In the genomic region with DNA sequence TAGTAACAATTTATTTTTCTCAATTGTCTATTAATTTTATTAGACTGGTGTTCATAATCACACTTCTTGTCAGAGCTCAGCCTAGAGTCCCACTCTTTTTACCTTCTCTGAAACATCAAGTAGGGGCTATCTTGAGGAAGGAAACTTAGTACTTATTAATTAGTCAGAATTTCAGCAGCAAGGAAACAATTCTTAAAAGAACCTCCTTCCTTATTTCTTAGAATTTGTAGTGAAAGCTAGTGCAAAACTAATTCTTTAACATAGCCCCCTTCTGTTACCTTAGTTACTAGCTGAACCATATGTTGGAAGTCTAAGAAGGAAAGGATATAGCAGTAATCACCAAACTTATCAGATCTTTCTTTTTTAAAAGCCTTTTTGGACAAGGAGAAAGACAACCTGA, we compare ENCODE assay signal across 24 cellular contexts. TPM values are rescaled to one million over a fixed set of nuclear protein-coding genes. Genes with fewer than 3 reads are reported as not detected.
DNase-seq lines count a peak whose midpoint lies in the region; ATAC-seq and TF ChIP-seq lines count a peak whose summit lies in the region.
"Had no signal": no experiment of that assay in that cellular context is flagged by ENCODE, and none has a peak within 500 bp of the region (broad histone marks: within the 10 kb centered on the region; RNA-seq: fewer than 3 reads in every experiment).

No MANE protein-coding gene starts in this region.

- H3K79me1 ChIP-seq in H9 (ENCODE audit: insufficient read depth, low read depth, low read length, poor library complexity, severe bottlenecking) = no peaks in the 10 kb centered on the region

- POLR2A ChIA-PET in activated CD8-positive, alpha-beta T cell treated with anti-CD3 and anti-CD28 coated beads, Interleukin-2, amount 10 ng/mL, durations not matched to agents 7 days and 5 days (lab: Charles Lee) = interaction anchor here (1.1 to 1.6 kb wide), 2 partner anchors 35 to 58 kb away, joined by 3 to 11 read pairs; a partner anchor contains a TSS
- POLR2A ChIA-PET in naive thymus-derived CD4-positive, alpha-beta T cell (lab: Charles Lee) = interaction anchor here (1.0 kb wide), 2 partner anchors 10 to 35 kb away, joined by 3 to 4 read pairs; a partner anchor contains a TSS

- H2BK120ac ChIP-seq in H9 (ENCODE audit: low read depth, low read length, poor library complexity, severe bottlenecking) = no peak overlapping the region

- no peak overlapping the region for H2AK5ac ChIP-seq in H9 (ENCODE audit: insufficient read length, low read length)

- H3K14ac ChIP-seq in H9 (ENCODE audit: insufficient read depth, low read length) = no peak overlapping the region

- DNase-seq in T-helper 2 cell treated with Interferon-gamma antibody and Interleukin-4, amounts not matched to agents 5 μg/mL and 100 μg/mL, for 36 hours (ENCODE audit: low spot score) = no peak
- DNase-seq in T-helper 2 cell (no peak), H9 (no peak), GM10266 (ENCODE audit: extremely low spot score) (no peak)
- no peak for DNase-seq in activated CD8-positive, alpha-beta T cell treated with anti-CD3 and anti-CD28 coated beads, Interleukin-2, amount 10 ng/mL, durations not matched to agents 7 days and 5 days
- no peak for DNase-seq in naive thymus-derived CD4-positive, alpha-beta T cell
- DNase-seq: activated CD4-positive, CD25-positive, alpha-beta regulatory T cell treated with anti-CD3 and anti-CD28 coated beads, Interleukin-2, amount 50 U/mL, for 72 hours; activated effector memory CD4-positive, alpha-beta T cell treated with anti-CD3 and anti-CD28 coated beads, Interleukin-2, amount 50 U/mL, for 16 hours; CD8-positive, alpha-beta memory T cell; DMS79; effector CD4-positive, alpha-beta T cell; erythroblast; H7; head of caudate nucleus; left cardiac atrium; NCI-H1092 treated with DMSO at 0.1 percent for 48 hours; NCI-H187 treated with DMSO at 0.1 percent for 48 hours; NCI-H69; occipital lobe; T-helper 9 cell had no signal

- CTCF ChIA-PET in activated CD8-positive, alpha-beta T cell treated with anti-CD3 and anti-CD28 coated beads, Interleukin-2, amount 10 ng/mL, durations not matched to agents 7 days and 5 days (lab: Charles Lee) = interaction anchor here (1.1 to 1.8 kb wide), 2 partner anchors 9 to 18 kb away, joined by 3 to 7 read pairs; no protein-coding TSS in a partner anchor
- CTCF ChIA-PET in naive thymus-derived CD4-positive, alpha-beta T cell (lab: Charles Lee) = no interaction called here

- no peak overlapping the region for H2BK15ac ChIP-seq in H9 (ENCODE audit: low read depth, low read length)

- no peak overlapping the region for H4K5ac ChIP-seq in H9 (ENCODE audit: insufficient read length, low read depth, low read length)

- no peak overlapping the region for H3K18ac ChIP-seq in H9 (ENCODE audit: insufficient read length, low read depth, low read length)

- H3K4me1 ChIP-seq in H9 (ENCODE audit: insufficient read depth, low read length) = peaks cover 2% of the 10 kb centered on the region; the same call in 1 of the 2 replicates
- H3K4me1 ChIP-seq in naive thymus-derived CD4-positive, alpha-beta T cell (ENCODE audit: control insufficient read depth in 2 of 2, insufficient read depth in 2 of 2, low read length in 2 of 2) = peaks cover 0 to 7% of the 10 kb centered on the region in 2 donors
- H3K4me1 ChIP-seq: breast epithelium had no signal

- H3K56ac ChIP-seq in H9 (ENCODE audit: insufficient read length, low read depth, low read length) = no peak overlapping the region

- no peak overlapping the region for H4K91ac ChIP-seq in H9 (ENCODE audit: insufficient read length, low read depth, low read length)

- peak overlapping the region; percentile 39 for H3K27ac Mint-ChIP-seq in T-helper 2 cell treated with Interferon-gamma antibody and Interleukin-4, amounts not matched to agents 5 μg/mL and 100 μg/mL, for 36 hours
- peak overlapping the region; percentile 18 to 74 (median 38); a peak in 4 of 7 replicates for H3K27ac Mint-ChIP-seq in H9
- peak overlapping the region; percentile 87 for H3K27ac Mint-ChIP-seq in activated CD8-positive, alpha-beta T cell treated with anti-CD3 and anti-CD28 coated beads, Interleukin-2, amount 10 ng/mL, durations not matched to agents 7 days and 5 days
- peak overlapping the region in 6 of 9 donors; percentile 3 to 78 (median 41) for H3K27ac Mint-ChIP-seq in naive thymus-derived CD4-positive, alpha-beta T cell

- no peaks in the 10 kb centered on the region for H3K27me3 Mint-ChIP-seq in T-helper 2 cell treated with Interferon-gamma antibody and Interleukin-4, amounts not matched to agents 5 μg/mL and 100 μg/mL, for 36 hours (ENCODE audit: low read depth)
- no peaks in the 10 kb centered on the region for H3K27me3 Mint-ChIP-seq in H9 (ENCODE audit: low read depth)
- H3K27me3 Mint-ChIP-seq in activated CD8-positive, alpha-beta T cell treated with anti-CD3 and anti-CD28 coated beads, Interleukin-2, amount 10 ng/mL, durations not matched to agents 7 days and 5 days (ENCODE audit: low read depth) = no peaks in the 10 kb centered on the region
- no peaks in the 10 kb centered on the region for H3K27me3 Mint-ChIP-seq in naive thymus-derived CD4-positive, alpha-beta T cell
- H3K27me3 Mint-ChIP-seq: CD8-positive, alpha-beta memory T cell had no signal

- H3K23ac ChIP-seq in H9 (ENCODE audit: insufficient read length, low read depth, low read length) = no peak overlapping the region

- intact Hi-C loops in naive thymus-derived CD4-positive, alpha-beta T cell (cut with micrococcal nuclease) = loop anchor here in 1 of 2 donors (2.0 kb wide), 1 partner anchor 35 kb away; a partner anchor contains a TSS

- H2BK20ac ChIP-seq in H9 (ENCODE audit: low read depth, low read length, poor library complexity, severe bottlenecking) = no peak overlapping the region

- H3K4ac ChIP-seq in H9 (ENCODE audit: low read depth, low read length) = no peak overlapping the region

- H3K9me3 ChIP-seq in H9 (ENCODE audit: control insufficient read depth, low read depth, low read length) = no peaks in the 10 kb centered on the region
- H3K9me3 ChIP-seq in naive thymus-derived CD4-positive, alpha-beta T cell (ENCODE audit: control insufficient read depth in 2 of 3, low read length in 3 of 3) = no peaks in the 10 kb centered on the region
- H3K9me3 ChIP-seq: breast epithelium had no signal

- H2AFZ ChIP-seq in H9 (ENCODE audit: low read length) = no peak overlapping the region

- H3K27me3 ChIP-seq in H9 (ENCODE audit: insufficient read depth, low read length) = no peaks in the 10 kb centered on the region
- no peaks in the 10 kb centered on the region for H3K27me3 ChIP-seq in naive thymus-derived CD4-positive, alpha-beta T cell (ENCODE audit: control insufficient read depth in 2 of 2, insufficient read depth in 2 of 2, low read length in 2 of 2)
- H3K27me3 ChIP-seq: breast epithelium had no signal

- H3K4me2 ChIP-seq in H9 (ENCODE audit: insufficient read depth, insufficient read length, low read length) = no peak overlapping the region

- peaks cover 0 to 3% (median 0%) of the 10 kb centered on the region in 3 experiments for H3K36me3 ChIP-seq in naive thymus-derived CD4-positive, alpha-beta T cell (ENCODE audit: control insufficient read depth in 2 of 3, insufficient read depth in 3 of 3, low read length in 3 of 3)
- H3K36me3 ChIP-seq: breast epithelium had no signal

- ATAC-seq in activated CD8-positive, alpha-beta T cell treated with anti-CD3 and anti-CD28 coated beads, Interleukin-2, amount 10 ng/mL, durations not matched to agents 7 days and 5 days = peak; percentile 56
- ATAC-seq in naive thymus-derived CD4-positive, alpha-beta T cell = no peak
- no peak for ATAC-seq in HG03521 (IDR thresholded peaks at IDR 0.05; ENCODE audit: unreplicated experiment)
- no peak for ATAC-seq in GM21423 (IDR thresholded peaks at IDR 0.05; ENCODE audit: unreplicated experiment)
- ATAC-seq: HepG2, left cardiac atrium had no signal

- H3K23me2 ChIP-seq in H9 (ENCODE audit: insufficient read length, low read depth, low read length, poor library complexity, severe bottlenecking) = no peaks in the 10 kb centered on the region

- H3K36me3 Mint-ChIP-seq in T-helper 2 cell treated with Interferon-gamma antibody and Interleukin-4, amounts not matched to agents 5 μg/mL and 100 μg/mL, for 36 hours (ENCODE audit: low read depth) = peaks cover 18% of the 10 kb centered on the region
- peaks cover 0 to 2% (median 0%) of the 10 kb centered on the region in 3 experiments; a peak in 1 of 7 replicates for H3K36me3 Mint-ChIP-seq in H9 (ENCODE audit: insufficient read depth in 1 of 3, low read depth in 3 of 3)
- peaks cover 33% of the 10 kb centered on the region for H3K36me3 Mint-ChIP-seq in activated CD8-positive, alpha-beta T cell treated with anti-CD3 and anti-CD28 coated beads, Interleukin-2, amount 10 ng/mL, durations not matched to agents 7 days and 5 days (ENCODE audit: low read depth)
- H3K36me3 Mint-ChIP-seq in naive thymus-derived CD4-positive, alpha-beta T cell = peaks cover 4 to 32% (median 18%) of the 10 kb centered on the region in 5 donors

- no peak for TF ChIP-seq CTCF in H9 (conservative IDR thresholded peaks at IDR 0.05)
- TF ChIP-seq CTCF in GM10266 (IDR thresholded peaks at IDR 0.05; ENCODE audit: control insufficient read depth, insufficient read depth, low read depth, missing control alignments) = no peak

- no peak overlapping the region for H3K9ac ChIP-seq in H9 (ENCODE audit: extremely low read depth, insufficient read length, low read length)

- H3K27ac ChIP-seq in H9 (ENCODE audit: insufficient read length, low read depth, low read length) = no peak overlapping the region
- no peak overlapping the region for H3K27ac ChIP-seq in naive thymus-derived CD4-positive, alpha-beta T cell (ENCODE audit: low read depth, low read length)
- H3K27ac ChIP-seq: breast epithelium had no signal

- H3T11ph ChIP-seq in H9 (ENCODE audit: low read length) = no peak overlapping the region

- H3K4me3 ChIP-seq in naive thymus-derived CD4-positive, alpha-beta T cell (ENCODE audit: low read length) = no peak overlapping the region
- H3K4me3 ChIP-seq: breast epithelium had no signal

- peak overlapping the region; percentile 66 for H3K4me3 Mint-ChIP-seq in T-helper 2 cell treated with Interferon-gamma antibody and Interleukin-4, amounts not matched to agents 5 μg/mL and 100 μg/mL, for 36 hours
- H3K4me3 Mint-ChIP-seq in H9 = no peak overlapping the region; a peak in 1 of 5 replicates
- H3K4me3 Mint-ChIP-seq in activated CD8-positive, alpha-beta T cell treated with anti-CD3 and anti-CD28 coated beads, Interleukin-2, amount 10 ng/mL, durations not matched to agents 7 days and 5 days = peak overlapping the region; percentile 67
- H3K4me3 Mint-ChIP-seq in naive thymus-derived CD4-positive, alpha-beta T cell = peak overlapping the region in 1 of 10 donors; percentile 49

- no peak overlapping the region for H2BK5ac ChIP-seq in H9 (ENCODE audit: insufficient read length, low read length)

- H2BK12ac ChIP-seq in H9 (ENCODE audit: insufficient read length, low read depth, low read length) = no peak overlapping the region

- H4K20me1 ChIP-seq in H9 (ENCODE audit: control insufficient read depth, insufficient read depth, insufficient read length) = no peaks in the 10 kb centered on the region

- no peaks in the 10 kb centered on the region for H3K9me3 Mint-ChIP-seq in T-helper 2 cell treated with Interferon-gamma antibody and Interleukin-4, amounts not matched to agents 5 μg/mL and 100 μg/mL, for 36 hours
- H3K9me3 Mint-ChIP-seq in H9 = no peaks in the 10 kb centered on the region
- no peaks in the 10 kb centered on the region for H3K9me3 Mint-ChIP-seq in activated CD8-positive, alpha-beta T cell treated with anti-CD3 and anti-CD28 coated beads, Interleukin-2, amount 10 ng/mL, durations not matched to agents 7 days and 5 days (ENCODE audit: insufficient read depth)
- H3K9me3 Mint-ChIP-seq in naive thymus-derived CD4-positive, alpha-beta T cell = peaks cover 0 to 1% (median 0%) of the 10 kb centered on the region in 11 donors
- H3K9me3 Mint-ChIP-seq: CD8-positive, alpha-beta memory T cell had no signal

- H3K79me2 ChIP-seq in H9 (ENCODE audit: insufficient read depth, low read length) = peaks cover 4% of the 10 kb centered on the region; the same call in 1 of the 2 replicates

- no peak overlapping the region for H4K8ac ChIP-seq in H9 (replicated peaks; ENCODE audit: insufficient read length, low read depth, low read length)

- peaks cover 35% of the 10 kb centered on the region for H3K4me1 Mint-ChIP-seq in T-helper 2 cell treated with Interferon-gamma antibody and Interleukin-4, amounts not matched to agents 5 μg/mL and 100 μg/mL, for 36 hours (ENCODE audit: low read depth)
- peaks cover 50 to 56% of the 10 kb centered on the region in 2 experiments for H3K4me1 Mint-ChIP-seq in H9
- H3K4me1 Mint-ChIP-seq in activated CD8-positive, alpha-beta T cell treated with anti-CD3 and anti-CD28 coated beads, Interleukin-2, amount 10 ng/mL, durations not matched to agents 7 days and 5 days (ENCODE audit: low read depth) = peaks cover 71% of the 10 kb centered on the region
- H3K4me1 Mint-ChIP-seq in naive thymus-derived CD4-positive, alpha-beta T cell = peaks cover 38 to 85% (median 69%) of the 10 kb centered on the region in 7 donors

RNA-seq across cellular contexts. Expression of a gene that starts 35.2 kb away (rescaled TPM):
- total RNA-seq in H9 (2021) = 46.1 and 47.5 TPM in 2 replicates
- 10 to 100 TPM; 43.2 to 45.3 TPM for total RNA-seq in activated CD8-positive, alpha-beta T cell treated with anti-CD3 and anti-CD28 coated beads, Interleukin-2, amount 10 ng/mL, durations not matched to agents 7 days and 5 days
- 10 to 100 TPM; 26.3 to 45.1 (median 33.9) TPM for total RNA-seq in naive thymus-derived CD4-positive, alpha-beta T cell
- 10 to 100 TPM; 21.8 to 22.3 TPM for polyA plus RNA-seq in naive thymus-derived CD4-positive, alpha-beta T cell

RNA-seq across cellular contexts. Expression of a gene that starts 58.6 kb away (rescaled TPM):
- total RNA-seq in H9 (2021) = 6.8 and 7.0 TPM in 2 replicates
- total RNA-seq in activated CD8-positive, alpha-beta T cell treated with anti-CD3 and anti-CD28 coated beads, Interleukin-2, amount 10 ng/mL, durations not matched to agents 7 days and 5 days = 10 to 100 TPM; 11.7 to 13.7 TPM
- total RNA-seq in naive thymus-derived CD4-positive, alpha-beta T cell = 10 to 100 TPM; 10.4 to 13.9 (median 11.3) TPM
- 10 to 100 TPM in 1 of 2 donors, 1 to 10 TPM in 1; 7.3 to 15.3 TPM for polyA plus RNA-seq in naive thymus-derived CD4-positive, alpha-beta T cell

Comparison
In these comparisons a context has a peak if more than half of its experiments do, and no peak if none do; other contexts are left out.
1. H3K4me3 Mint-ChIP-seq: peak in T-helper 2 cell treated with Interferon-gamma antibody and Interleukin-4, amounts not matched to agents 5 μg/mL and 100 μg/mL, for 36 hours (single experiment) and activated CD8-positive, alpha-beta T cell treated with anti-CD3 and anti-CD28 coated beads, Interleukin-2, amount 10 ng/mL, durations not matched to agents 7 days and 5 days (single experiment); none in H9 (0 of 2).
2. Peak in every context shown above with its lines, with median percentiles within 50 percentile points of each other: H3K27ac Mint-ChIP-seq.